8 cellular contexts compared by ENCODE assay signal in the genomic region with DNA sequence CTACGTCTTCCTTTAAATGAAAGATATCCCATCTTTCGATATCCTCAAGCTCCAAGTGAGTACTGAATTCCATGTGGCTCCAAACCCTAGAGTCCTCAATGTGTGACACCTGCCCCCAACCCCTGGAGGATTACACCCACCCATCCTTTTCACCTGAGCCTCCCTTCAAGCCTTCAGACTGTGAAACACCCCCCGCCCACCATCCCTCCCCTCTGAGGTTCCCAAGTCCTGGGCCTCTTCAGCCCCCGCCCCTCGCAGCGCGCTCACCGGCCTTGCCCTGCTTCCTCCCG. TPM values are rescaled to one million over a fixed set of nuclear protein-coding genes. Genes with fewer than 3 reads are reported as not detected.
DNase-seq lines count a peak whose midpoint lies in the region; ATAC-seq, FAIRE-seq and TF ChIP-seq lines count a peak whose summit lies in the region.

No MANE protein-coding gene starts in this region.

- H3K27ac ChIP-seq in GM12878 (ENCODE audit: control insufficient read depth, insufficient read depth) (peak overlapping the region; percentile 97), tibial artery (peak overlapping the region; percentile 95 to 98)

- H3K4me2 ChIP-seq in GM12878 (ENCODE audit: control insufficient read depth, insufficient read depth) = peak overlapping the region; percentile 84

- POLR2A ChIA-PET in AG04449 (lab: Yijun Ruan, JAX) (interaction anchor here (0.9 to 3.9 kb wide), 7 partner anchors 11 to 403 kb away, joined by 3 to 74 read pairs (median 5); partner anchors contain the start of gene SHC1), GM12878 (lab: Charles Lee) (interaction anchor here (0.5 to 12.3 kb wide), 12 partner anchors 9 to 268 kb away, joined by 3 to 140 read pairs (median 6); partner anchors contain the start of genes CKS1B, PMVK and SHC1)

- ATAC-seq in GM12878 (no peak), HG03159 (IDR thresholded peaks at IDR 0.05; ENCODE audit: unreplicated experiment) (no peak)

- peaks cover 31% of the 10 kb centered on the region for H3K79me2 ChIP-seq in GM12878 (ENCODE audit: control insufficient read depth, insufficient read depth, low read length)

- no peak for TF ChIP-seq POLR2A in GM12878 (IDR thresholded peaks at IDR 0.05; ENCODE audit: low read depth, low read length)

- in situ Hi-C loops in GM12878 (cut with MboI) = no loop called here

- intact Hi-C loops in GM12878 (cut with micrococcal nuclease; ENCODE audit: unreplicated experiment) (loop anchor here (2.0 to 5.0 kb wide), 2 partner anchors 24 to 41 kb away; partner anchors contain the start of genes PMVK and ZBTB7B), tibial artery (cut with DNase I; ENCODE audit: low total_unique reads) (loop anchor here (5.0 kb wide), 3 partner anchors 36 to 101 kb away; partner anchors contain the start of gene EFNA4)

- FAIRE-seq in GM12878 (lab: Jason Lieb, UNC) = no peak

- no TSS peak for BruUV-seq in GM12878 (replicated peaks; lab: Mats Ljungman, UMichigan)

- WGBS in GM12878 (ENCODE audit: insufficient coverage, insufficient replicate concordance, low lambda C conversion rate, missing lambda C conversion rate) = 4% methylated on average over 2 of the region's 9 CpGs

- no peak for DNase-seq in AG04449 (ENCODE audit: low read depth, low spot score)
- DNase-seq in Jurkat, Clone E6-1 (ENCODE audit: low read depth, low spot score) = no peak
- no peak for DNase-seq in GM12878 (ENCODE audit: low read depth, low spot score)
- no peak for DNase-seq in tibial artery
- no peak for DNase-seq in germinal center (ENCODE audit: low spot score)
- no peak for DNase-seq in NAMALWA (ENCODE audit: low spot score)

- peaks cover 11% of the 10 kb centered on the region for H3K4me1 ChIP-seq in GM12878 (ENCODE audit: control insufficient read depth, insufficient read depth, low read length)
- peaks cover 51% of the 10 kb centered on the region for H3K4me1 ChIP-seq in mononuclear cell (ENCODE audit: insufficient read depth, low read length)
- peaks cover 0 to 52% (median 33%) of the 10 kb centered on the region in 4 donors for H3K4me1 ChIP-seq in tibial artery

- H3K36me3 ChIP-seq in GM12878 (ENCODE audit: control insufficient read depth in 2 of 2, insufficient read depth in 2 of 2, low read length in 1 of 2) = peaks cover 6 to 12% of the 10 kb centered on the region in 2 experiments; a peak in 3 of 4 replicates
- peaks cover 17 to 52% (median 46%) of the 10 kb centered on the region in 3 donors for H3K36me3 ChIP-seq in tibial artery

- no peak for TF ChIP-seq EP300 in GM12878 (IDR thresholded peaks at IDR 0.05; ENCODE audit: borderline replicate concordance in 1 of 2, control insufficient read depth in 1 of 2, low read depth in 2 of 2, low read length in 2 of 2)

- H3K9me3 ChIP-seq in GM12878 (replicated peaks; ENCODE audit: control insufficient read depth, insufficient read depth, low read length) = no peaks in the 10 kb centered on the region
- no peaks in the 10 kb centered on the region for H3K9me3 ChIP-seq in mononuclear cell (ENCODE audit: low read depth, low read length)
- H3K9me3 ChIP-seq in tibial artery = no peaks in the 10 kb centered on the region

- RAD21 ChIA-PET in GM12878 (lab: Charles Lee; ENCODE audit: unreplicated experiment) = interaction anchor here (0.6 to 2.4 kb wide), 7 partner anchors 10 to 90 kb away, joined by 3 to 15 read pairs (median 5); partner anchors contain the start of genes ADAM15, PMVK and SHC1

- H2AFZ ChIP-seq in GM12878 (ENCODE audit: control insufficient read depth, low read depth, low read length) = no peak overlapping the region; the same call in 1 of the 2 replicates

- SMC1A ChIA-PET in GM12878 (lab: Charles Lee; ENCODE audit: uncharacterized antibody, unreplicated experiment) = interaction anchor here (0.8 to 3.1 kb wide), 10 partner anchors 9 to 61 kb away, joined by 3 to 14 read pairs (median 4); partner anchors contain the start of genes CKS1B, FLAD1 and SHC1

- CTCF ChIA-PET in AG04449 (lab: Yijun Ruan, JAX) = interaction anchor here (0.6 to 5.0 kb wide), 20 partner anchors 8 to 401 kb away, joined by 3 to 62 read pairs (median 3); partner anchors contain the start of genes CKS1B, LENEP, SHC1 and ZBTB7B
- CTCF ChIA-PET in GM12878 (lab: Yijun Ruan, JAX) = interaction anchor here (0.6 to 2.7 kb wide), 17 partner anchors 9 to 938 kb away, joined by 3 to 20 read pairs (median 5); partner anchors contain the start of genes ADAM15, PMVK and SHC1

- H4K20me1 ChIP-seq in GM12878 (ENCODE audit: control insufficient read depth, insufficient read depth) = no peaks in the 10 kb centered on the region

- peak overlapping the region; percentile 81 for H3K9ac ChIP-seq in GM12878 (ENCODE audit: control insufficient read depth, insufficient read depth, low read length)

- H3K4me3 ChIP-seq in AG04449 (ENCODE audit: low read depth, low read length) (peak overlapping the region; percentile 74), GM12878 (peak overlapping the region; percentile 88), mononuclear cell (ENCODE audit: low read length) (peak overlapping the region; percentile 78), tibial artery (peak overlapping the region; percentile 77 to 78)
- H3K4me3 ChIP-seq in Jurkat, Clone E6-1 (ENCODE audit: low read length) = peak overlapping the region; percentile 62

- TF ChIP-seq RAD21 in GM12878 (IDR thresholded peaks at IDR 0.05; ENCODE audit: insufficient read depth, low read depth, low read length) = no peak

- TF ChIP-seq CTCF in AG04449 (IDR thresholded peaks at IDR 0.05; ENCODE audit: insufficient read depth, low read length, missing control alignments) = no peak
- TF ChIP-seq CTCF in GM12878 (IDR thresholded peaks at IDR 0.05 in 2 of 3, conservative IDR thresholded peaks at IDR 0.05 in 1 of 3; ENCODE audit: control insufficient read depth in 2 of 3, extremely low read depth in 1 of 3, insufficient read depth in 1 of 3, low read depth in 3 of 3, low read length in 3 of 3) = no peak
- TF ChIP-seq CTCF in tibial artery (IDR thresholded peaks at IDR 0.05) = no peak

- no peaks in the 10 kb centered on the region for H3K27me3 ChIP-seq in GM12878 (replicated peaks in 1 of 2; ENCODE audit: control insufficient read depth in 2 of 2, insufficient read depth in 2 of 2, low read length in 1 of 2)
- H3K27me3 ChIP-seq in mononuclear cell (ENCODE audit: insufficient read depth, low read length) = no peaks in the 10 kb centered on the region
- no peaks in the 10 kb centered on the region for H3K27me3 ChIP-seq in tibial artery

RNA-seq across cellular contexts. Expression of gene PYGO2, which starts 0.4 kb away (rescaled TPM):
- 38.0 TPM for polyA plus RNA-seq in Jurkat, Clone E6-1 (2012; ENCODE audit: insufficient read depth, insufficient read length)
- 21.0 and 21.3 TPM in 2 replicates for total RNA-seq in GM12878 (2013; cell fraction: nucleolus; rRNA removed)
- 21.1 and 21.9 TPM in 2 replicates for total RNA-seq in GM12878 (2014; rRNA removed)
- total RNA-seq in GM12878 (2014; rRNA removed; fragmentation: Illumina TruSeq; extraction: Trizol) = 12.4 and 12.9 TPM in 2 replicates
- 32.9 and 33.8 TPM in 2 replicates for total RNA-seq in GM12878 (2021)
- 9.9 TPM for polyA plus RNA-seq in GM12878 (2011; ENCODE audit: low read depth)
- polyA plus RNA-seq in GM12878 (2011; rRNA removed) = 14.4 and 22.8 TPM in 2 replicates
- 27.4 and 28.7 TPM in 2 replicates for polyA plus RNA-seq in GM12878 (2011; cell fraction: cytosol; rRNA removed)
- 43.9 and 46.6 TPM in 2 replicates for polyA plus RNA-seq in GM12878 (2011; cell fraction: nucleus; rRNA removed)
- 17.7 and 19.5 TPM in 2 replicates for polyA plus RNA-seq in GM12878 (2012)
- 19.8 and 24.2 TPM in 2 replicates for polyA plus RNA-seq in GM12878 (2014; fragmentation: Illumina TruSeq; extraction: Trizol)
- polyA plus RNA-seq in GM12878 (2014; fragmentation: Nextera tagmentation; extraction: Ambion mirVana) = 1 to 10 TPM; 8.1 to 8.3 TPM
- 27.8 and 30.0 TPM in 2 replicates for polyA plus RNA-seq in GM12878 (2014; rRNA removed)
- polyA plus RNA-seq in GM12878 (2016; fragmentation: Nextera tagmentation; extraction: Ambion mirVana) = 10 to 100 TPM; 27.8 to 28.0 TPM
- polyA minus RNA-seq in GM12878 (2011; rRNA and poly(A)+ RNA removed) = 12.5 and 20.0 TPM in 2 replicates
- polyA minus RNA-seq in GM12878 (2011; cell fraction: cytosol; rRNA and poly(A)+ RNA removed) = 8.6 and 8.8 TPM in 2 replicates
- polyA minus RNA-seq in GM12878 (2011; cell fraction: nucleus; rRNA and poly(A)+ RNA removed) = 10.8 and 15.9 TPM in 2 replicates
- total RNA-seq in mononuclear cell = 13.4 TPM

RNA-seq across cellular contexts. Expression of gene PBXIP1, which starts 5.3 kb away (rescaled TPM):
- polyA plus RNA-seq in Jurkat, Clone E6-1 (2012; ENCODE audit: insufficient read depth, insufficient read length) = 24.7 TPM
- 33.0 and 36.9 TPM in 2 replicates for total RNA-seq in GM12878 (2013; cell fraction: nucleolus; rRNA removed)
- total RNA-seq in GM12878 (2014; rRNA removed) = 25.6 and 26.8 TPM in 2 replicates
- total RNA-seq in GM12878 (2014; rRNA removed; fragmentation: Illumina TruSeq; extraction: Trizol) = 14.3 and 15.6 TPM in 2 replicates
- 21.1 and 24.6 TPM in 2 replicates for total RNA-seq in GM12878 (2021)
- polyA plus RNA-seq in GM12878 (2011; ENCODE audit: low read depth) = 23.3 TPM
- polyA plus RNA-seq in GM12878 (2011; rRNA removed) = 15.0 and 20.9 TPM in 2 replicates
- 23.1 and 26.3 TPM in 2 replicates for polyA plus RNA-seq in GM12878 (2011; cell fraction: cytosol; rRNA removed)
- polyA plus RNA-seq in GM12878 (2011; cell fraction: nucleus; rRNA removed) = 37.4 and 41.6 TPM in 2 replicates
- polyA plus RNA-seq in GM12878 (2012) = 36.8 and 37.1 TPM in 2 replicates
- polyA plus RNA-seq in GM12878 (2014; fragmentation: Illumina TruSeq; extraction: Trizol) = 8.0 and 15.2 TPM in 2 replicates
- polyA plus RNA-seq in GM12878 (2014; fragmentation: Nextera tagmentation; extraction: Ambion mirVana) = 1 to 10 TPM in 1 of 2 experiments, under 1 TPM in 1; 0.63 to 2.0 TPM
- 22.4 and 22.9 TPM in 2 replicates for polyA plus RNA-seq in GM12878 (2014; rRNA removed)
- polyA plus RNA-seq in GM12878 (2016; fragmentation: Nextera tagmentation; extraction: Ambion mirVana) = 10 to 100 TPM; 12.2 to 13.7 TPM
- polyA minus RNA-seq in GM12878 (2011; rRNA and poly(A)+ RNA removed) = 10.8 and 26.6 TPM in 2 replicates
- 7.4 and 8.3 TPM in 2 replicates for polyA minus RNA-seq in GM12878 (2011; cell fraction: cytosol; rRNA and poly(A)+ RNA removed)
- polyA minus RNA-seq in GM12878 (2011; cell fraction: nucleus; rRNA and poly(A)+ RNA removed) = 6.5 and 10.7 TPM in 2 replicates
- total RNA-seq in mononuclear cell = 125 TPM

RNA-seq across cellular contexts. Expression of gene SHC1, which starts 9.4 kb away (rescaled TPM):
- 40.0 TPM for polyA plus RNA-seq in Jurkat, Clone E6-1 (2012; ENCODE audit: insufficient read depth, insufficient read length)
- total RNA-seq in GM12878 (2013; cell fraction: nucleolus; rRNA removed) = 28.2 and 32.6 TPM in 2 replicates
- total RNA-seq in GM12878 (2014; rRNA removed) (22.2 and 24.7 TPM in 2 replicates), GM12878 (2014; rRNA removed; fragmentation: Illumina TruSeq; extraction: Trizol) (15.1 and 16.7 TPM in 2 replicates), GM12878 (2021) (36.5 and 38.3 TPM in 2 replicates), mononuclear cell (22.2 TPM)
- 20.5 TPM for polyA plus RNA-seq in GM12878 (2011; ENCODE audit: low read depth)
- polyA plus RNA-seq in GM12878 (2011; rRNA removed) (25.8 and 49.3 TPM in 2 replicates), GM12878 (2014; fragmentation: Illumina TruSeq; extraction: Trizol) (47.3 and 67.3 TPM in 2 replicates), GM12878 (2014; fragmentation: Nextera tagmentation; extraction: Ambion mirVana) (1 to 10 TPM; 2.6 to 3.7 TPM), GM12878 (2014; rRNA removed) (35.0 and 35.4 TPM in 2 replicates), GM12878 (2016; fragmentation: Nextera tagmentation; extraction: Ambion mirVana) (10 to 100 TPM; 24.9 to 25.5 TPM)
- 43.4 and 48.7 TPM in 2 replicates for polyA plus RNA-seq in GM12878 (2011; cell fraction: cytosol; rRNA removed)
- 89.2 and 106 TPM in 2 replicates for polyA plus RNA-seq in GM12878 (2011; cell fraction: nucleus; rRNA removed)
- polyA plus RNA-seq in GM12878 (2012) = 21.0 and 29.9 TPM in 2 replicates
- 35.0 and 41.1 TPM in 2 replicates for polyA minus RNA-seq in GM12878 (2011; rRNA and poly(A)+ RNA removed)
- 13.8 and 21.9 TPM in 2 replicates for polyA minus RNA-seq in GM12878 (2011; cell fraction: cytosol; rRNA and poly(A)+ RNA removed)
- 14.7 and 25.1 TPM in 2 replicates for polyA minus RNA-seq in GM12878 (2011; cell fraction: nucleus; rRNA and poly(A)+ RNA removed)

RNA-seq across cellular contexts. Expression of gene CKS1B, which starts 13.3 kb away (rescaled TPM):
- polyA plus RNA-seq in Jurkat, Clone E6-1 (2012; ENCODE audit: insufficient read depth, insufficient read length) = 355 TPM
- 19.6 and 23.8 TPM in 2 replicates for total RNA-seq in GM12878 (2013; cell fraction: nucleolus; rRNA removed)
- total RNA-seq in GM12878 (2014; rRNA removed) = 176 and 192 TPM in 2 replicates
- total RNA-seq in GM12878 (2014; rRNA removed; fragmentation: Illumina TruSeq; extraction: Trizol) = 168 and 170 TPM in 2 replicates
- 125 and 134 TPM in 2 replicates for total RNA-seq in GM12878 (2021)
- 366 TPM for polyA plus RNA-seq in GM12878 (2011; ENCODE audit: low read depth)
- 534 and 543 TPM in 2 replicates for polyA plus RNA-seq in GM12878 (2011; rRNA removed)
- 498 and 551 TPM in 2 replicates for polyA plus RNA-seq in GM12878 (2011; cell fraction: cytosol; rRNA removed)
- polyA plus RNA-seq in GM12878 (2011; cell fraction: nucleus; rRNA removed) = 223 and 288 TPM in 2 replicates
- 190 and 203 TPM in 2 replicates for polyA plus RNA-seq in GM12878 (2012)
- 316 and 394 TPM in 2 replicates for polyA plus RNA-seq in GM12878 (2014; fragmentation: Illumina TruSeq; extraction: Trizol)
- polyA plus RNA-seq in GM12878 (2014; fragmentation: Nextera tagmentation; extraction: Ambion mirVana) = 100 to 1,000 TPM; 598 to 608 TPM
- 214 and 229 TPM in 2 replicates for polyA plus RNA-seq in GM12878 (2014; rRNA removed)
- polyA plus RNA-seq in GM12878 (2016; fragmentation: Nextera tagmentation; extraction: Ambion mirVana) = 100 to 1,000 TPM; 411 to 419 TPM
- polyA minus RNA-seq in GM12878 (2011; rRNA and poly(A)+ RNA removed) = 221 and 229 TPM in 2 replicates
- polyA minus RNA-seq in GM12878 (2011; cell fraction: cytosol; rRNA and poly(A)+ RNA removed) = 41.8 and 54.5 TPM in 2 replicates
- 32.4 and 34.0 TPM in 2 replicates for polyA minus RNA-seq in GM12878 (2011; cell fraction: nucleus; rRNA and poly(A)+ RNA removed)
- 5.9 TPM for total RNA-seq in mononuclear cell

RNA-seq across cellular contexts. Expression of gene FLAD1, which starts 22.0 kb away (rescaled TPM):
- 80.9 TPM for polyA plus RNA-seq in Jurkat, Clone E6-1 (2012; ENCODE audit: insufficient read depth, insufficient read length)
- total RNA-seq in GM12878 (2013; cell fraction: nucleolus; rRNA removed) = 28.4 and 33.1 TPM in 2 replicates
- 64.2 and 68.7 TPM in 2 replicates for total RNA-seq in GM12878 (2014; rRNA removed)
- total RNA-seq in GM12878 (2014; rRNA removed; fragmentation: Illumina TruSeq; extraction: Trizol) = 41.4 and 41.9 TPM in 2 replicates
- total RNA-seq in GM12878 (2021) = 53.6 and 61.5 TPM in 2 replicates
- 25.9 TPM for polyA plus RNA-seq in GM12878 (2011; ENCODE audit: low read depth)
- polyA plus RNA-seq in GM12878 (2011; rRNA removed) = 22.0 and 39.2 TPM in 2 replicates
- 51.2 and 72.3 TPM in 2 replicates for polyA plus RNA-seq in GM12878 (2011; cell fraction: cytosol; rRNA removed)
- polyA plus RNA-seq in GM12878 (2011; cell fraction: nucleus; rRNA removed) = 74.9 and 79.0 TPM in 2 replicates
- 24.4 and 29.4 TPM in 2 replicates for polyA plus RNA-seq in GM12878 (2012)
- 29.9 and 51.6 TPM in 2 replicates for polyA plus RNA-seq in GM12878 (2014; fragmentation: Illumina TruSeq; extraction: Trizol)
- 10 to 100 TPM; 22.9 to 30.1 TPM for polyA plus RNA-seq in GM12878 (2014; fragmentation: Nextera tagmentation; extraction: Ambion mirVana)
- polyA plus RNA-seq in GM12878 (2014; rRNA removed) = 78.7 and 85.7 TPM in 2 replicates
- polyA plus RNA-seq in GM12878 (2016; fragmentation: Nextera tagmentation; extraction: Ambion mirVana) = 10 to 100 TPM; 82.5 to 93.4 TPM
- 40.4 and 64.8 TPM in 2 replicates for polyA minus RNA-seq in GM12878 (2011; rRNA and poly(A)+ RNA removed)
- polyA minus RNA-seq in GM12878 (2011; cell fraction: cytosol; rRNA and poly(A)+ RNA removed) = 16.8 and 23.3 TPM in 2 replicates
- polyA minus RNA-seq in GM12878 (2011; cell fraction: nucleus; rRNA and poly(A)+ RNA removed) = 18.7 and 27.7 TPM in 2 replicates
- total RNA-seq in mononuclear cell = 11.3 TPM
